1 cellular context compared by ENCODE assay signal in the genomic region with DNA sequence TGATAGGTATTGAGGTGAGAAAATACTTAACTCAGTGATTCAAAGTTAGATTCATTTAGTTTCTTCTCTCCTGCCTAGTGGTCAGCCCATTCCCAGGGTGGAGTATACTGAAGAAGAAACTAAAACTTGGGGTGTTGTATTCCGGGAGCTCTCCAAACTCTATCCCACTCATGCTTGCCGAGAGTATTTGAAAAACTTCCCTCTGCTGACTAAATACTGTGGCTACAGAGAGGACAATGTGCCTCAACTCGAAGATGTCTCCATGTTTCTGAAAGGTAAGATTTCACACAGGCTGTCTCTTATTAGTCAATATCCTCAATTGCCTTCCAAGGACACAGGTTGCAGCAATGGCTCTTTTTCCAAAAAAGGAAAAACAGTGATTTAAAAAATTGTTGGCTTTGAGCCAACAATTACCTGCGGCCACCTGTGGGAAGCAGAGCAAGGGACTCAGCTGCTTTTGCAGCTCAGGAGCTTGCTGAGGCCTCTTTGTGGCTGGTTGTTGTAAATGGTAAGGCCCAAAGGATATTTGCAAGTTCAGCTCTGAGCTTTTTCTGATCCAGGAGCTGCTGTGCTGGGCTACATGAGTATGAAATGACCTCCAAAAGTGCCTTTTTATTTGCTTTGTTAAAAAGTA.
TF ChIP-seq lines count a peak whose summit lies in the region.

No MANE protein-coding gene starts in this region.

TF ChIP-seq in GM23338, 12 proteins besides CTCF, POLR2A, EP300 and RAD21 (continued from another document):
- TF ChIP-seq, protein P1, sequence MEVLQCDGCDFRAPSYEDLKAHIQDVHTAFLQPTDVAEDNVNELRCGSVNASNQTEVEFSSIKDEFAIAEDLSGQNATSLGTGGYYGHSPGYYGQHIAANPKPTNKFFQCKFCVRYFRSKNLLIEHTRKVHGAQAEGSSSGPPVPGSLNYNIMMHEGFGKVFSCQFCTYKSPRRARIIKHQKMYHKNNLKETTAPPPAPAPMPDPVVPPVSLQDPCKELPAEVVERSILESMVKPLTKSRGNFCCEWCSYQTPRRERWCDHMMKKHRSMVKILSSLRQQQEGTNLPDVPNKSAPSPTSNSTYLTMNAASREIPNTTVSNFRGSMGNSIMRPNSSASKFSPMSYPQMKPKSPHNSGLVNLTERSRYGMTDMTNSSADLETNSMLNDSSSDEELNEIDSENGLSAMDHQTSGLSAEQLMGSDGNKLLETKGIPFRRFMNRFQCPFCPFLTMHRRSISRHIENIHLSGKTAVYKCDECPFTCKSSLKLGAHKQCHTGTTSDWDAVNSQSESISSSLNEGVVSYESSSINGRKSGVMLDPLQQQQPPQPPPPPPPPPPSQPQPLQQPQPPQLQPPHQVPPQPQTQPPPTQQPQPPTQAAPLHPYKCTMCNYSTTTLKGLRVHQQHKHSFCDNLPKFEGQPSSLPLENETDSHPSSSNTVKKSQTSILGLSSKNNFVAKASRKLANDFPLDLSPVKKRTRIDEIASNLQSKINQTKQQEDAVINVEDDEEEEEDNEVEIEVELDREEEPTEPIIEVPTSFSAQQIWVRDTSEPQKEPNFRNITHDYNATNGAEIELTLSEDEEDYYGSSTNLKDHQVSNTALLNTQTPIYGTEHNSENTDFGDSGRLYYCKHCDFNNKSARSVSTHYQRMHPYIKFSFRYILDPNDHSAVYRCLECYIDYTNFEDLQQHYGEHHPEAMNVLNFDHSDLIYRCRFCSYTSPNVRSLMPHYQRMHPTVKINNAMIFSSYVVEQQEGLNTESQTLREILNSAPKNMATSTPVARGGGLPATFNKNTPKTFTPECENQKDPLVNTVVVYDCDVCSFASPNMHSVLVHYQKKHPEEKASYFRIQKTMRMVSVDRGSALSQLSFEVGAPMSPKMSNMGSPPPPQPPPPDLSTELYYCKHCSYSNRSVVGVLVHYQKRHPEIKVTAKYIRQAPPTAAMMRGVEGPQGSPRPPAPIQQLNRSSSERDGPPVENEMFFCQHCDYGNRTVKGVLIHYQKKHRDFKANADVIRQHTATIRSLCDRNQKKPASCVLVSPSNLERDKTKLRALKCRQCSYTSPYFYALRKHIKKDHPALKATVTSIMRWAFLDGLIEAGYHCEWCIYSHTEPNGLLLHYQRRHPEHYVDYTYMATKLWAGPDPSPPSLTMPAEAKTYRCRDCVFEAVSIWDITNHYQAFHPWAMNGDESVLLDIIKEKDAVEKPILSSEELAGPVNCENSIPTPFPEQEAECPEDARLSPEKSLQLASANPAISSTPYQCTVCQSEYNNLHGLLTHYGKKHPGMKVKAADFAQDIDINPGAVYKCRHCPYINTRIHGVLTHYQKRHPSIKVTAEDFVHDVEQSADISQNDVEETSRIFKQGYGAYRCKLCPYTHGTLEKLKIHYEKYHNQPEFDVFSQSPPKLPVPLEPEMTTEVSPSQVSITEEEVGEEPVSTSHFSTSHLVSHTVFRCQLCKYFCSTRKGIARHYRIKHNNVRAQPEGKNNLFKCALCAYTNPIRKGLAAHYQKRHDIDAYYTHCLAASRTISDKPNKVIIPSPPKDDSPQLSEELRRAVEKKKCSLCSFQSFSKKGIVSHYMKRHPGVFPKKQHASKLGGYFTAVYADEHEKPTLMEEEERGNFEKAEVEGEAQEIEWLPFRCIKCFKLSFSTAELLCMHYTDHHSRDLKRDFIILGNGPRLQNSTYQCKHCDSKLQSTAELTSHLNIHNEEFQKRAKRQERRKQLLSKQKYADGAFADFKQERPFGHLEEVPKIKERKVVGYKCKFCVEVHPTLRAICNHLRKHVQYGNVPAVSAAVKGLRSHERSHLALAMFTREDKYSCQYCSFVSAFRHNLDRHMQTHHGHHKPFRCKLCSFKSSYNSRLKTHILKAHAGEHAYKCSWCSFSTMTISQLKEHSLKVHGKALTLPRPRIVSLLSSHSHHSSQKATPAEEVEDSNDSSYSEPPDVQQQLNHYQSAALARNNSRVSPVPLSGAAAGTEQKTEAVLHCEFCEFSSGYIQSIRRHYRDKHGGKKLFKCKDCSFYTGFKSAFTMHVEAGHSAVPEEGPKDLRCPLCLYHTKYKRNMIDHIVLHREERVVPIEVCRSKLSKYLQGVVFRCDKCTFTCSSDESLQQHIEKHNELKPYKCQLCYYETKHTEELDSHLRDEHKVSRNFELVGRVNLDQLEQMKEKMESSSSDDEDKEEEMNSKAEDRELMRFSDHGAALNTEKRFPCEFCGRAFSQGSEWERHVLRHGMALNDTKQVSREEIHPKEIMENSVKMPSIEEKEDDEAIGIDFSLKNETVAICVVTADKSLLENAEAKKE (CRISPR knock-in tag; IDR thresholded peaks at IDR 0.05): 0 out of 2 replicates have a peak, but pooled peaks have one; percentile 13
- TF ChIP-seq ETS1 (IDR thresholded peaks at IDR 0.05): no peak
